Comparison of ENCODE assay signal across 17 cellular contexts in genomic region chr5:64163746-64164145, GRCh38. TPM values are rescaled to one million over a fixed set of nuclear protein-coding genes. Genes with fewer than 3 reads are reported as not detected.
"Had no signal": no experiment of that assay in that cellular context is flagged by ENCODE, and none has a peak within 500 bp of the region (broad histone marks: within the 10 kb centered on the region; RNA-seq: fewer than 3 reads in every experiment).

No MANE protein-coding gene starts in this region.

- DNase-seq: colonic mucosa; effector CD4-positive, alpha-beta T cell; immature natural killer cell; kidney; left colon; mucosa of descending colon; naive thymus-derived CD8-positive, alpha-beta T cell; posterior cingulate gyrus; sigmoid colon; stimulated activated CD4-positive, alpha-beta T cell treated with anti-CD3 and anti-CD28 coated beads, Interleukin-2, amount 100 ng/mL, for 24 hours; stimulated activated CD4-positive, alpha-beta T cell treated with anti-CD3 and anti-CD28 coated beads, Interleukin-4, amount 100 ng/mL, for 4 hours; stimulated activated naive B cell treated with anti-CD40 and anti-IgM and Interleukin-4, amounts not matched to agents 10 μg/mL and 1 μg/mL and 100 μg/mL, for 72 hours; stimulated activated naive CD8-positive, alpha-beta T cell treated with anti-CD3 and anti-CD28 coated beads, Interleukin-15, amount 100 ng/mL, for 72 hours; testis had no signal

- H3K4me3 ChIP-seq: colonic mucosa, mucosa of descending colon, sigmoid colon, skin epidermis, testis had no signal

- ATAC-seq: left colon; mucosa of descending colon; naive thymus-derived CD8-positive, alpha-beta T cell; stimulated activated naive B cell treated with anti-CD40 and anti-IgM and Interleukin-4, amounts not matched to agents 10 μg/mL and 1 μg/mL and 100 μg/mL, for 72 hours; stimulated activated naive CD8-positive, alpha-beta T cell treated with anti-CD3 and anti-CD28 coated beads, Interleukin-15, amount 100 ng/mL, for 72 hours had no signal

- H3K4me3 Mint-ChIP-seq: immature natural killer cell; naive thymus-derived CD8-positive, alpha-beta T cell; stimulated activated naive B cell treated with anti-CD40 and anti-IgM and Interleukin-4, amounts not matched to agents 10 μg/mL and 1 μg/mL and 100 μg/mL, for 72 hours; stimulated activated naive CD8-positive, alpha-beta T cell treated with anti-CD3 and anti-CD28 coated beads, Interleukin-15, amount 100 ng/mL, for 72 hours had no signal

- H3K9me3 ChIP-seq: colonic mucosa, mucosa of descending colon, neutrophil, sigmoid colon, testis had no signal

- H3K36me3 Mint-ChIP-seq: type B pancreatic cell had no signal

- H3K27me3 ChIP-seq: sigmoid colon, testis had no signal

- H3K9me3 Mint-ChIP-seq: stimulated activated naive CD8-positive, alpha-beta T cell treated with anti-CD3 and anti-CD28 coated beads, Interleukin-15, amount 100 ng/mL, for 72 hours; type B pancreatic cell had no signal

- H3K36me3 ChIP-seq: colonic mucosa, neutrophil, sigmoid colon had no signal

- H3K4me1 ChIP-seq: colonic mucosa had no signal

- H3K27ac Mint-ChIP-seq: immature natural killer cell; naive thymus-derived CD8-positive, alpha-beta T cell; stimulated activated naive B cell treated with anti-CD40 and anti-IgM and Interleukin-4, amounts not matched to agents 10 μg/mL and 1 μg/mL and 100 μg/mL, for 72 hours; stimulated activated naive CD8-positive, alpha-beta T cell treated with anti-CD3 and anti-CD28 coated beads, Interleukin-15, amount 100 ng/mL, for 72 hours; type B pancreatic cell had no signal

- H3K4me1 Mint-ChIP-seq: immature natural killer cell; stimulated activated naive CD8-positive, alpha-beta T cell treated with anti-CD3 and anti-CD28 coated beads, Interleukin-15, amount 100 ng/mL, for 72 hours had no signal

- H3K27ac ChIP-seq: colonic mucosa, neutrophil, sigmoid colon, skin epidermis had no signal

RNA-seq across cellular contexts. Expression of gene RNF180, which starts 1.9 kb away (rescaled TPM):
- total RNA-seq: naive thymus-derived CD8-positive, alpha-beta T cell had no signal
- polyA plus RNA-seq: immature natural killer cell; naive thymus-derived CD8-positive, alpha-beta T cell had no signal
